In the genomic region with DNA sequence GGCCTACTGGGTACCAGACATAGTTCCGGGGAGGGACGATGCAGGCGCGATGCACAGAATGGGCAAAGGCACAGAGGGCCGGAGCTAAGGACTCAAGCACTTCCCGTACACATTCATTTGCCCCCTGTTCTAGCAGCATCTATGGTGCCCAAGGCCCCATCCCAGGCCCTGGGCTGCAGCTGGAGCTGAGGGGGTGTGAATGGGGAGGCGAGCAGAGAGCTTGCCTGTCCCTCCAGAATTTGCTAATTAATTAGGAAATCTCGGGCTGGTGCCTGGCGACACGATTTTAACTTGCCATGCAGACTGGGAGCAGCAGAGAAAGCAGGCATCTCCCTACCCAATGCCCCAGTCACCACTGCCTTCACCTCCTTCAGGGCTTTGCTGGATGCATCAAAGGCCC, we compare ENCODE assay signal across 21 cellular contexts. TPM values are rescaled to one million over a fixed set of nuclear protein-coding genes. Genes with fewer than 3 reads are reported as not detected.
"Had no signal": no experiment of that assay in that cellular context is flagged by ENCODE, and none has a peak within 500 bp of the region (broad histone marks: within the 10 kb centered on the region; RNA-seq: fewer than 3 reads in every experiment).

No MANE protein-coding gene starts in this region.

- FAIRE-seq: endothelial cell of umbilical vein, pancreas, TTC549 had no signal

- DNase-seq: activated B cell treated with CpG ODN at 0.5 μM for 24 hours; activated CD4-positive, alpha-beta T cell treated with anti-CD3 and anti-CD28 coated beads for 48 hours; activated CD8-positive, alpha-beta memory T cell treated with anti-CD3 and anti-CD28 coated beads, Interleukin-2, amount 50 U/mL, for 48 hours; activated gamma-delta T cell treated with Interleukin-2 at 50 U/mL for 16 hours; amniotic stem cell; cortex of kidney; effector CD4-positive, alpha-beta T cell; glutamatergic neuron; hypothalamus; kidney glomerular epithelial cell had no signal

- H3K27me3 ChIP-seq: pancreas had no signal

- H3K4me3 ChIP-seq: pancreas had no signal

- H3K27me3 Mint-ChIP-seq: activated naive CD8-positive, alpha-beta T cell; central memory CD8-positive, alpha-beta T cell had no signal

- H3K36me3 ChIP-seq: pancreas had no signal

- H3K27ac Mint-ChIP-seq: activated B cell treated with CpG ODN at 0.5 μM for 24 hours; activated naive CD8-positive, alpha-beta T cell; mesothelial cell of epicardium; stimulated activated memory B cell treated with anti-CD40 and anti-IgM and Interleukin-4, amounts not matched to agents 10 μg/mL and 1 μg/mL and 100 μg/mL, for 72 hours had no signal

- H3K27ac ChIP-seq: pancreas had no signal

- H3K4me3 Mint-ChIP-seq: activated B cell treated with CpG ODN at 0.5 μM for 24 hours; activated naive CD8-positive, alpha-beta T cell; brain; central memory CD8-positive, alpha-beta T cell; mesothelial cell of epicardium; neural crest cell; stimulated activated memory B cell treated with anti-CD40 and anti-IgM and Interleukin-4, amounts not matched to agents 10 μg/mL and 1 μg/mL and 100 μg/mL, for 72 hours had no signal

- H3K36me3 Mint-ChIP-seq: activated naive CD8-positive, alpha-beta T cell; stimulated activated memory B cell treated with anti-CD40 and anti-IgM and Interleukin-4, amounts not matched to agents 10 μg/mL and 1 μg/mL and 100 μg/mL, for 72 hours had no signal

- ATAC-seq: stimulated activated memory B cell treated with anti-CD40 and anti-IgM and Interleukin-4, amounts not matched to agents 10 μg/mL and 1 μg/mL and 100 μg/mL, for 72 hours had no signal

- H3K9me3 ChIP-seq: pancreas had no signal

RNA-seq across cellular contexts. Expression of a gene that starts 35.9 kb away (rescaled TPM):
- total RNA-seq: activated B cell treated with CpG ODN at 0.5 μM for 24 hours; T-helper 2 cell treated with Interferon-gamma antibody and Interleukin-4, amounts not matched to agents 100 ng/mL and 5 ng/mL, for 36 hours had no signal

RNA-seq across cellular contexts. Expression of a gene that starts 46.5 kb away (rescaled TPM):
- total RNA-seq: activated B cell treated with CpG ODN at 0.5 μM for 24 hours, endothelial cell of umbilical vein, urinary bladder had no signal
